ENCODE assay signal across 8 cellular contexts in the genomic region with DNA sequence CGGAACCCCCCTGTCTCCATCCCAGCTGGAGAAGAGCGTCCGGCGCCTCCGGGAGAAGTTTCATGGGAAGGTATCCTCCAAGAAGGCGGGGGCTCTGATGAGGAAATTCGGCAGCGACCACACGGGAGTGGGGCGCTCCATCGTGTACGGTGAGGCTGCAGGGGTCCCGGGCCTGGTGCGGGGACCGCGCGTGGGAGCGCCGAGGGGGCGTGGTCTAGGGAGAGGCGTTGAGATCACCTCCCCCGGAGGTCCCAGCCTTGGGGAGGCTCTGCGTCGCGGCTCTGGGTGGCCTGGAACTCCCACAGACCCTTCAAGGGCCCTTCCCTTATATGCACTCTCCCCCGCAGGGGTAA. TPM values are rescaled to one million over a fixed set of nuclear protein-coding genes. Genes with fewer than 3 reads are reported as not detected.
A peak's percentile ranks its signal among the peaks of the same experiment; 100 is the strongest.
DNase-seq lines count a peak whose midpoint lies in the region; TF ChIP-seq lines count a peak whose summit lies in the region.

No MANE protein-coding gene starts in this region.

- H3K9me3 Mint-ChIP-seq in osteocyte (ENCODE audit: unreplicated experiment): no peaks in the 10 kb centered on the region

- H3K4me3 Mint-ChIP-seq in osteocyte (ENCODE audit: unreplicated experiment): peak overlapping the region; percentile 77

- no peak for TF ChIP-seq POLR2A in erythroblast (IDR thresholded peaks at IDR 0.05; ENCODE audit: low read length)

- H3K36me3 Mint-ChIP-seq in osteocyte (ENCODE audit: unreplicated experiment): peaks cover 15% of the 10 kb centered on the region

- no peak for TF ChIP-seq CTCF in osteocyte (IDR thresholded peaks at IDR 0.05)

- peaks cover 5% of the 10 kb centered on the region for H3K4me1 Mint-ChIP-seq in osteocyte (ENCODE audit: unreplicated experiment)

- peak overlapping the region; percentile 56 for H3K27ac Mint-ChIP-seq in osteocyte (ENCODE audit: unreplicated experiment)

- peak; percentile 27 for DNase-seq in EL
- DNase-seq in activated CD4-positive, alpha-beta T cell treated with anti-CD3 and anti-CD28 coated beads for 4 hours: peak; percentile 50 to 63
- DNase-seq in erythroblast (lab: John Stamatoyannopoulos, UW): peak; percentile 32
- DNase-seq in osteocyte (ENCODE audit: extremely low spot score, unreplicated experiment): no peak
- DNase-seq in cerebellar nuclear complex (lab: John Stamatoyannopoulos, UW): no peak
- DNase-seq in NOMO-1 treated with DMSO at 0.1 percent for 48 hours (lab: John Stamatoyannopoulos, UW; ENCODE audit: unreplicated experiment): no peak
- DNase-seq in GM19238 (ENCODE audit: insufficient read length, low spot score): no peak
- DNase-seq in NCI-H510A (lab: John Stamatoyannopoulos, UW): no peak

- H3K27me3 Mint-ChIP-seq in osteocyte (ENCODE audit: unreplicated experiment): peaks cover 5% of the 10 kb centered on the region

RNA-seq across cellular contexts. Expression of a gene that starts 0.8 kb away (rescaled TPM):
- total RNA-seq in osteocyte: 35.9 and 38.7 TPM in 2 replicates

RNA-seq across cellular contexts. Expression of a gene that starts 15.6 kb away (rescaled TPM):
- total RNA-seq in osteocyte: 0.18 and 0.21 TPM in 2 replicates

RNA-seq across cellular contexts. Expression of a gene that starts 19.3 kb away (rescaled TPM):
- 34.4 and 40.9 TPM in 2 replicates for total RNA-seq in osteocyte

RNA-seq across cellular contexts. Expression of a gene that starts 24.6 kb away (rescaled TPM):
- 11.8 and 15.7 TPM in 2 replicates for total RNA-seq in osteocyte

RNA-seq across cellular contexts. Expression of a gene that starts 32.8 kb away (rescaled TPM):
- total RNA-seq in osteocyte: 209 and 217 TPM in 2 replicates

Comparison
In these comparisons a context has a peak if more than half of its experiments do, and no peak if none do; other contexts are left out.
1. DNase-seq: peak in EL (single experiment), activated CD4-positive, alpha-beta T cell treated with anti-CD3 and anti-CD28 coated beads for 4 hours (2 of 2) and erythroblast (2 of 2); none in osteocyte (single experiment), cerebellar nuclear complex (0 of 2), NOMO-1 treated with DMSO at 0.1 percent for 48 hours (single experiment), GM19238 (single experiment) and NCI-H510A (single experiment).